Comparison of ENCODE assay signal across 12 cellular contexts in genomic region chr15:48040166-48040817, GRCh38.
DNase-seq lines count a peak whose midpoint lies in the region; TF ChIP-seq lines count a peak whose summit lies in the region.
"Had no signal": no experiment of that assay in that cellular context is flagged by ENCODE, and none has a peak within 500 bp of the region (broad histone marks: within the 10 kb centered on the region; RNA-seq: fewer than 3 reads in every experiment).

No MANE protein-coding gene starts in this region.

- no peak overlapping the region for H3K27ac ChIP-seq in colonic mucosa
- H3K27ac ChIP-seq: heart left ventricle, HL-60 had no signal

- no peaks in the 10 kb centered on the region for H3K27me3 ChIP-seq in colonic mucosa
- H3K27me3 ChIP-seq: stomach had no signal

- no peak overlapping the region for H3K4me3 ChIP-seq in colonic mucosa
- H3K4me3 ChIP-seq: heart left ventricle, stomach had no signal

- no peak for TF ChIP-seq CTCF in colonic mucosa (IDR thresholded peaks at IDR 0.05)

- H3K9ac ChIP-seq in colonic mucosa (ENCODE audit: low read depth in 2 of 2, low read length in 2 of 2), result no peak overlapping the region

- intact Hi-C loops in colonic mucosa (cut with DNase I), result no loop called here

- H3K9me3 ChIP-seq in colonic mucosa, result no peaks in the 10 kb centered on the region
- H3K9me3 ChIP-seq: heart left ventricle had no signal

- no peaks in the 10 kb centered on the region for H3K4me1 ChIP-seq in colonic mucosa
- H3K4me1 ChIP-seq: heart left ventricle had no signal

- DNase-seq in ELR (ENCODE audit: low read depth) (peak; percentile 37), MV-4-11 (lab: John Stamatoyannopoulos, UW) (peak; percentile 85), colonic mucosa (peak; percentile 29), non-pigmented ciliary epithelial cell (ENCODE audit: low read depth) (peak; percentile 10), NCI-H2029 treated with DMSO at 0.1 percent for 48 hours (lab: John Stamatoyannopoulos, UW) (no peak), NCI-H1436 treated with DMSO at 0.1 percent for 48 hours (lab: John Stamatoyannopoulos, UW) (no peak), AG20443 (ENCODE audit: low spot score) (no peak)
- DNase-seq: activated CD8-positive, alpha-beta memory T cell treated with anti-CD3 and anti-CD28 coated beads, Interleukin-2, amount 50 U/mL, for 48 hours; heart left ventricle; stimulated activated CD4-positive, alpha-beta T cell treated with anti-CD3 and anti-CD28 coated beads, Interleukin-15, amount 100 ng/mL, for 24 hours; stomach had no signal

- no peaks in the 10 kb centered on the region for H3K36me3 ChIP-seq in colonic mucosa
- H3K36me3 ChIP-seq: heart left ventricle, stomach had no signal

Comparison
In these comparisons a context has a peak if more than half of its experiments do, and no peak if none do; other contexts are left out.
1. DNase-seq: peak in ELR (single experiment), MV-4-11 (single experiment), colonic mucosa (single experiment) and non-pigmented ciliary epithelial cell (single experiment); none in NCI-H2029 treated with DMSO at 0.1 percent for 48 hours (single experiment), NCI-H1436 treated with DMSO at 0.1 percent for 48 hours (single experiment) and AG20443 (single experiment).